In genomic region chr6:70507166-70507565, GRCh38 we compare ENCODE assay signal across 28 cellular contexts.
"Had no signal": no experiment of that assay in that cellular context is flagged by ENCODE, and none has a peak within 500 bp of the region (broad histone marks: within the 10 kb centered on the region; RNA-seq: fewer than 3 reads in every experiment).

No MANE protein-coding gene starts in this region.

- ATAC-seq: foreskin keratinocyte; heart left ventricle; naive thymus-derived CD4-positive, alpha-beta T cell; stimulated activated naive CD8-positive, alpha-beta T cell treated with anti-CD3 and anti-CD28 coated beads, Interleukin-15, Interleukin-2, amounts not matched to agents 100 U/mL and 50 U/mL, for 24 hours; T-cell had no signal

- H3K4me1 ChIP-seq: esophagus muscularis mucosa, foreskin keratinocyte, heart left ventricle, left ventricle myocardium inferior, parathyroid adenoma, right atrium auricular region, uterus had no signal

- DNase-seq: activated CD4-positive, alpha-beta memory T cell treated with anti-CD3 and anti-CD28 coated beads, Interleukin-2, amount 10 ng/mL, durations not matched to agents 7 days and 5 days; activated CD4-positive, alpha-beta T cell treated with anti-CD3 and anti-CD28 coated beads, Interleukin-2, amount 10 ng/mL, durations not matched to agents 24 days and 14 days; activated CD4-positive, CD25-positive, alpha-beta regulatory T cell treated with anti-CD3 and anti-CD28 coated beads, Interleukin-2, amount 50 U/mL, for 72 hours; activated CD8-positive, alpha-beta memory T cell treated with anti-CD3 and anti-CD28 coated beads, Interleukin-2, amount 50 U/mL, for 48 hours; activated gamma-delta T cell; activated naive CD4-positive, alpha-beta T cell treated with anti-CD3 and anti-CD28 coated beads, Interleukin-2, amount 50 U/mL, for 16 hours; activated T-cell treated with anti-CD3 and anti-CD28 coated beads, Interleukin-2, amount 50 U/mL, for 24 hours; amniotic stem cell; caudate nucleus; endodermal cell; foreskin keratinocyte; heart left ventricle; kidney glomerular epithelial cell; left ventricle myocardium inferior; naive thymus-derived CD4-positive, alpha-beta T cell; nucleus accumbens; stimulated activated CD4-positive, alpha-beta T cell treated with anti-CD3 and anti-CD28 coated beads, Interleukin-15, amount 100 ng/mL, for 24 hours; stimulated activated CD4-positive, alpha-beta T cell treated with anti-CD3 and anti-CD28 coated beads, Interleukin-2, amount 100 ng/mL, for 24 hours; stimulated activated naive CD8-positive, alpha-beta T cell treated with anti-CD3 and anti-CD28 coated beads, Interleukin-15, Interleukin-2, amounts not matched to agents 100 U/mL and 50 U/mL, for 24 hours; T-cell; uterus had no signal

- H3K4me3 ChIP-seq: esophagus muscularis mucosa, heart left ventricle, left ventricle myocardium inferior, right atrium auricular region, thoracic aorta, uterus had no signal

- H3K27me3 ChIP-seq: esophagus muscularis mucosa, foreskin keratinocyte, heart left ventricle, right atrium auricular region, uterus had no signal

- H3K4me1 Mint-ChIP-seq: activated CD4-positive, alpha-beta memory T cell treated with anti-CD3 and anti-CD28 coated beads, Interleukin-2, amount 10 ng/mL, durations not matched to agents 7 days and 5 days; activated CD4-positive, alpha-beta T cell treated with anti-CD3 and anti-CD28 coated beads, Interleukin-2, amount 10 ng/mL, durations not matched to agents 24 days and 14 days; endodermal cell; naive thymus-derived CD4-positive, alpha-beta T cell; neural crest cell; T-cell had no signal

- H3K9me3 ChIP-seq: uterus had no signal

- H3K27ac ChIP-seq: esophagus muscularis mucosa, foreskin keratinocyte, heart left ventricle, left ventricle myocardium inferior, parathyroid adenoma, right atrium auricular region, thoracic aorta, uterus had no signal

- H3K9ac ChIP-seq: parathyroid adenoma had no signal

- H3K4me3 Mint-ChIP-seq: activated CD4-positive, alpha-beta memory T cell treated with anti-CD3 and anti-CD28 coated beads, Interleukin-2, amount 10 ng/mL, durations not matched to agents 7 days and 5 days; activated CD4-positive, alpha-beta T cell treated with anti-CD3 and anti-CD28 coated beads, Interleukin-2, amount 10 ng/mL, durations not matched to agents 24 days and 14 days; activated T-cell treated with anti-CD3 and anti-CD28 coated beads, Interleukin-2, amount 50 U/mL, for 24 hours; dendritic cell treated with granulocyte-macrophage colony-stimulating factor and Interleukin-4, amounts not matched to agents 40 ng/mL and 50 ng/mL, for 4 days; endodermal cell; naive thymus-derived CD4-positive, alpha-beta T cell; neural crest cell; T-cell; type B pancreatic cell had no signal

- H3K27ac Mint-ChIP-seq: activated CD4-positive, alpha-beta memory T cell treated with anti-CD3 and anti-CD28 coated beads, Interleukin-2, amount 10 ng/mL, durations not matched to agents 7 days and 5 days; activated CD4-positive, alpha-beta T cell treated with anti-CD3 and anti-CD28 coated beads, Interleukin-2, amount 10 ng/mL, durations not matched to agents 24 days and 14 days; activated T-cell treated with anti-CD3 and anti-CD28 coated beads, Interleukin-2, amount 50 U/mL, for 24 hours; dendritic cell treated with granulocyte-macrophage colony-stimulating factor and Interleukin-4, amounts not matched to agents 40 ng/mL and 50 ng/mL, for 4 days; endodermal cell; naive thymus-derived CD4-positive, alpha-beta T cell; T-cell; type B pancreatic cell had no signal

- H3K27me3 Mint-ChIP-seq: activated CD4-positive, alpha-beta memory T cell treated with anti-CD3 and anti-CD28 coated beads, Interleukin-2, amount 10 ng/mL, durations not matched to agents 7 days and 5 days; activated CD4-positive, alpha-beta T cell treated with anti-CD3 and anti-CD28 coated beads, Interleukin-2, amount 10 ng/mL, durations not matched to agents 24 days and 14 days; activated T-cell treated with anti-CD3 and anti-CD28 coated beads, Interleukin-2, amount 50 U/mL, for 24 hours; dendritic cell treated with granulocyte-macrophage colony-stimulating factor and Interleukin-4, amounts not matched to agents 40 ng/mL and 50 ng/mL, for 4 days; naive thymus-derived CD4-positive, alpha-beta T cell; T-cell; type B pancreatic cell had no signal
